In the genomic region with DNA sequence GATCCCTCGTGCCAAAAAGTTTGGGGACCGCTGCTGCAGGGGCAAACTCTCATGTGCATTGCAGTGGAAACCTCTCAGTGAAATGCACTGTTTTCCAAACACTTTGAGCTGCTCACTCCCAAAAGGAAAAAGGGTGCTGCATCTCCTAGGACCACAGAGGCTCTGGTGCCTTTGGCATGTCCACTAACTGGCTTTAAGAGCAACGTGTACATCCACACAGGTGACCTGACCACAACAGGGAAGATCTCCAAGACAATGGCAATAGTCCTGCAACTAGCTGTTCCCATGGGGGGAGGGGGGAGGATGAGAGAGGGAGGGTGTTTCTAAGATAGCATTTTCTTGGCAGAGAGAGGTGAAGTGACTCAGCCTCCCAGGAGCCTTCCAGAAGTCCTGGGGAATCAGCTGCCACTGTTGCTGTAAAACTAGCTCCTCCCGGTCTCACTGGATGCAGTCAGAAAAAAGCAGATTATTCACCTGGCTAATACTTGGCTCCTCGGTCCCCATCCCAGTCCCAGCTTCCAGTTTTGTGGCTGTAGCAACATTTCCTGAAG, we compare ENCODE assay signal across 11 cellular contexts.
DNase-seq lines count a peak whose midpoint lies in the region; ATAC-seq, FAIRE-seq and TF ChIP-seq lines count a peak whose summit lies in the region.
"Had no signal": no experiment of that assay in that cellular context is flagged by ENCODE, and none has a peak within 500 bp of the region (broad histone marks: within the 10 kb centered on the region; RNA-seq: fewer than 3 reads in every experiment).

No MANE protein-coding gene starts in this region.

- no peaks in the 10 kb centered on the region for H3K27me3 Mint-ChIP-seq in activated CD4-positive, alpha-beta T cell treated with anti-CD3 and anti-CD28 coated beads, Interleukin-2, amount 10 ng/mL, durations not matched to agents 24 days and 14 days

- no peaks in the 10 kb centered on the region for H3K36me3 Mint-ChIP-seq in activated CD4-positive, alpha-beta T cell treated with anti-CD3 and anti-CD28 coated beads, Interleukin-2, amount 10 ng/mL, durations not matched to agents 24 days and 14 days (ENCODE audit: low read depth)

- intact Hi-C loops in activated CD4-positive, alpha-beta T cell treated with anti-CD3 and anti-CD28 coated beads, Interleukin-2, amount 10 ng/mL, durations not matched to agents 24 days and 14 days (cut with micrococcal nuclease) = no loop called here

- ATAC-seq in HG03460 (IDR thresholded peaks at IDR 0.05; ENCODE audit: unreplicated experiment) = no peak

- H3K4me3 ChIP-seq in fibroblast of mammary gland (ENCODE audit: control insufficient read depth, low read depth, low read length) = no peak overlapping the region
- H3K4me3 ChIP-seq: lung, skin epidermis had no signal

- FAIRE-seq in D721Med (lab: Jason Lieb, UNC) = no peak

- H3K9me3 Mint-ChIP-seq in activated CD4-positive, alpha-beta T cell treated with anti-CD3 and anti-CD28 coated beads, Interleukin-2, amount 10 ng/mL, durations not matched to agents 24 days and 14 days = no peaks in the 10 kb centered on the region

- H3K27ac Mint-ChIP-seq in activated CD4-positive, alpha-beta T cell treated with anti-CD3 and anti-CD28 coated beads, Interleukin-2, amount 10 ng/mL, durations not matched to agents 24 days and 14 days = no peak overlapping the region

- TF ChIP-seq CTCF in fibroblast of mammary gland (conservative IDR thresholded peaks at IDR 0.05; ENCODE audit: control insufficient read depth, insufficient read depth, low read depth, low read length) = no peak
- TF ChIP-seq CTCF in D721Med (IDR thresholded peaks at IDR 0.05; ENCODE audit: insufficient read depth, missing control alignments) = no peak

- DNase-seq in GM03348 (ENCODE audit: low spot score) (peak; percentile 60), RPMI7951 (ENCODE audit: low read depth) (peak; percentile 90), fibroblast of mammary gland (ENCODE audit: low read depth) (peak; percentile 86), renal cortical epithelial cell (ENCODE audit: low read depth) (peak; percentile 81), D721Med (ENCODE audit: insufficient read length, low spot score) (no peak), DMS114 treated with DMSO at 0.1 percent for 48 hours (lab: John Stamatoyannopoulos, UW; ENCODE audit: unreplicated experiment) (no peak)
- no peak for DNase-seq in activated CD4-positive, alpha-beta T cell treated with anti-CD3 and anti-CD28 coated beads, Interleukin-2, amount 10 ng/mL, durations not matched to agents 24 days and 14 days
- DNase-seq: activated gamma-delta T cell treated with Interleukin-2 at 50 U/mL for 16 hours had no signal

- H3K4me1 Mint-ChIP-seq in activated CD4-positive, alpha-beta T cell treated with anti-CD3 and anti-CD28 coated beads, Interleukin-2, amount 10 ng/mL, durations not matched to agents 24 days and 14 days = no peaks in the 10 kb centered on the region

- no peak overlapping the region for H3K4me3 Mint-ChIP-seq in activated CD4-positive, alpha-beta T cell treated with anti-CD3 and anti-CD28 coated beads, Interleukin-2, amount 10 ng/mL, durations not matched to agents 24 days and 14 days

Comparison
In these comparisons a context has a peak if more than half of its experiments do, and no peak if none do; other contexts are left out.
1. DNase-seq: peak in GM03348 (single experiment), RPMI7951 (single experiment), fibroblast of mammary gland (single experiment) and renal cortical epithelial cell (single experiment); none in activated CD4-positive, alpha-beta T cell treated with anti-CD3 and anti-CD28 coated beads, Interleukin-2, amount 10 ng/mL, durations not matched to agents 24 days and 14 days (single experiment), D721Med (single experiment) and DMS114 treated with DMSO at 0.1 percent for 48 hours (single experiment).